In genomic region chr15:74542192-74543042, GRCh38 we compare ENCODE assay signal across 9 cellular contexts. TPM values are rescaled to one million over a fixed set of nuclear protein-coding genes. Genes with fewer than 3 reads are reported as not detected.
A peak's percentile ranks its signal among the peaks of the same experiment; 100 is the strongest.
DNase-seq lines count a peak whose midpoint lies in the region; ATAC-seq, FAIRE-seq and TF ChIP-seq lines count a peak whose summit lies in the region.
"Had no signal": no experiment of that assay in that cellular context is flagged by ENCODE, and none has a peak within 500 bp of the region (broad histone marks: within the 10 kb centered on the region; RNA-seq: fewer than 3 reads in every experiment).

No MANE protein-coding gene starts in this region.

- H3K9me3 ChIP-seq in CD4-positive, alpha-beta memory T cell (ENCODE audit: control insufficient read depth in 1 of 2, low read length in 2 of 2) = no peaks in the 10 kb centered on the region
- no peaks in the 10 kb centered on the region for H3K9me3 ChIP-seq in duodenal mucosa (ENCODE audit: control insufficient read depth in 1 of 2, low read length in 2 of 2)

- no peak for DNase-seq in CD4-positive, alpha-beta memory T cell
- peak; percentile 37 for DNase-seq in NB4 (ENCODE audit: low read depth)
- no peak for DNase-seq in natural killer cell treated with Interleukin-12 subunit alpha and Interleukin-12 subunit beta and Interleukin-15 and Interleukin-18, amount 100 ng/mL, for 72 hours (ENCODE audit: low spot score)
- DNase-seq in mesenteric fat pad (ENCODE audit: low spot score) = no peak
- no peak for DNase-seq in D721Med (ENCODE audit: insufficient read length, low spot score)
- no peak for DNase-seq in GM13976 (ENCODE audit: low spot score)
- DNase-seq: NCI-H2029 had no signal

- H3K4me3 ChIP-seq in CD4-positive, alpha-beta memory T cell (ENCODE audit: low read length in 2 of 2) = peak overlapping the region; percentile 64 to 79
- H3K4me3 ChIP-seq in NB4 (ENCODE audit: low read depth, low read length) (peak overlapping the region; percentile 74), duodenal mucosa (ENCODE audit: low read depth in 1 of 2, low read length in 2 of 2) (peak overlapping the region; percentile 80 to 91)

- peaks cover 0 to 1% of the 10 kb centered on the region in 2 donors for H3K27me3 Mint-ChIP-seq in CD4-positive, alpha-beta memory T cell
- no peaks in the 10 kb centered on the region for H3K27me3 Mint-ChIP-seq in natural killer cell treated with Interleukin-12 subunit alpha and Interleukin-12 subunit beta and Interleukin-15 and Interleukin-18, amount 100 ng/mL, for 72 hours

- no peaks in the 10 kb centered on the region for H3K27me3 ChIP-seq in CD4-positive, alpha-beta memory T cell (ENCODE audit: insufficient read depth, low read length)
- no peaks in the 10 kb centered on the region for H3K27me3 ChIP-seq in duodenal mucosa (ENCODE audit: control insufficient read depth in 1 of 2, insufficient read depth in 2 of 2, low read length in 2 of 2)

- H3K4me3 Mint-ChIP-seq in CD4-positive, alpha-beta memory T cell = peak overlapping the region; percentile 91 to 100 (median 94)
- H3K4me3 Mint-ChIP-seq in natural killer cell treated with Interleukin-12 subunit alpha and Interleukin-12 subunit beta and Interleukin-15 and Interleukin-18, amount 100 ng/mL, for 72 hours = peak overlapping the region; percentile 98

- peak overlapping the region; percentile 87 to 95 (median 88) for H3K27ac Mint-ChIP-seq in CD4-positive, alpha-beta memory T cell
- peak overlapping the region; percentile 94 to 96 for H3K27ac Mint-ChIP-seq in natural killer cell treated with Interleukin-12 subunit alpha and Interleukin-12 subunit beta and Interleukin-15 and Interleukin-18, amount 100 ng/mL, for 72 hours

- in situ Hi-C loops in GM13976 (cut with MboI; ENCODE audit: low sequenced_read_pairs, unreplicated experiment) = no loop called here

- H3K4me1 ChIP-seq in CD4-positive, alpha-beta memory T cell (ENCODE audit: insufficient read depth, low read length) = peaks cover 51% of the 10 kb centered on the region
- peaks cover 33 to 41% of the 10 kb centered on the region in 2 donors for H3K4me1 ChIP-seq in duodenal mucosa (ENCODE audit: control insufficient read depth in 1 of 2, insufficient read depth in 2 of 2, low read length in 2 of 2)

- no peak for TF ChIP-seq POLR2A in NB4 (IDR thresholded peaks at IDR 0.05; ENCODE audit: extremely low read depth, insufficient read length)

- intact Hi-C loops in CD4-positive, alpha-beta memory T cell (cut with micrococcal nuclease) = loop anchor here (1.0 to 10.0 kb wide), 4 partner anchors 55 to 910 kb away; partner anchors contain the start of genes PML, SIN3A and STOML1

- no peak for ATAC-seq in natural killer cell treated with Interleukin-12 subunit alpha and Interleukin-12 subunit beta and Interleukin-15 and Interleukin-18, amount 100 ng/mL, for 72 hours
- no peak for ATAC-seq in GM19467 (IDR thresholded peaks at IDR 0.05; ENCODE audit: unreplicated experiment)

- peaks cover under 1% of the 10 kb centered on the region for H3K36me3 ChIP-seq in CD4-positive, alpha-beta memory T cell (ENCODE audit: insufficient read depth, low read length)
- no peaks in the 10 kb centered on the region for H3K36me3 ChIP-seq in duodenal mucosa (ENCODE audit: control insufficient read depth in 1 of 2, insufficient read depth in 2 of 2, low read length in 2 of 2)

- CTCF ChIA-PET in CD4-positive, alpha-beta memory T cell (lab: Charles Lee; ENCODE audit: partially characterized antibody) = interaction anchor here (0.7 to 1.6 kb wide), 5 partner anchors 9 to 302 kb away, joined by 3 to 6 read pairs (median 3); no protein-coding TSS in a partner anchor

- peaks cover 0 to 37% of the 10 kb centered on the region in 2 donors for H3K36me3 Mint-ChIP-seq in CD4-positive, alpha-beta memory T cell
- peaks cover 32% of the 10 kb centered on the region for H3K36me3 Mint-ChIP-seq in natural killer cell treated with Interleukin-12 subunit alpha and Interleukin-12 subunit beta and Interleukin-15 and Interleukin-18, amount 100 ng/mL, for 72 hours

- TF ChIP-seq CTCF in NB4 (IDR thresholded peaks at IDR 0.05; ENCODE audit: low read depth, low read length) (no peak), D721Med (IDR thresholded peaks at IDR 0.05; ENCODE audit: insufficient read depth, missing control alignments) (no peak), GM13976 (IDR thresholded peaks at IDR 0.05; ENCODE audit: borderline replicate concordance, control extremely low read depth, extremely low read depth, insufficient read depth, missing control alignments) (no peak)

- H3K27ac ChIP-seq in CD4-positive, alpha-beta memory T cell (ENCODE audit: low read depth, low read length) = peak overlapping the region; percentile 77
- H3K27ac ChIP-seq in duodenal mucosa (ENCODE audit: low read depth, low read length) = no peak overlapping the region

- no peak for FAIRE-seq in D721Med (lab: Jason Lieb, UNC)

- POLR2A ChIA-PET in CD4-positive, alpha-beta memory T cell (lab: Charles Lee; ENCODE audit: partially characterized antibody) = interaction anchor here (0.9 to 4.3 kb wide), 8 partner anchors 56 to 1098 kb away, joined by 3 to 68 read pairs (median 5); partner anchors contain the start of genes CLK3, IMP3 and UBL7

- peak overlapping the region; percentile 75 to 79 for H3K9ac ChIP-seq in duodenal mucosa (ENCODE audit: low read depth in 1 of 2, low read length in 2 of 2)

- H3K9me3 Mint-ChIP-seq in CD4-positive, alpha-beta memory T cell = no peaks in the 10 kb centered on the region
- H3K9me3 Mint-ChIP-seq in natural killer cell treated with Interleukin-12 subunit alpha and Interleukin-12 subunit beta and Interleukin-15 and Interleukin-18, amount 100 ng/mL, for 72 hours = no peaks in the 10 kb centered on the region

- peaks cover 49 to 74% (median 63%) of the 10 kb centered on the region in 4 donors for H3K4me1 Mint-ChIP-seq in CD4-positive, alpha-beta memory T cell
- peaks cover 61 to 74% of the 10 kb centered on the region in 2 donors for H3K4me1 Mint-ChIP-seq in natural killer cell treated with Interleukin-12 subunit alpha and Interleukin-12 subunit beta and Interleukin-15 and Interleukin-18, amount 100 ng/mL, for 72 hours (ENCODE audit: low read depth in 2 of 2)

RNA-seq across cellular contexts. Expression of gene ARID3B, which starts 1.4 kb away (rescaled TPM):
- total RNA-seq in CD4-positive, alpha-beta memory T cell = 10 to 100 TPM; 32.9 TPM
- 10 to 100 TPM in 1 of 2 donors, 1 to 10 TPM in 1; 4.1 to 16.1 TPM for polyA plus RNA-seq in CD4-positive, alpha-beta memory T cell
- 100 to 1,000 TPM in 1 of 2 donors, 10 to 100 TPM in 1; 77.1 to 105 TPM for total RNA-seq in natural killer cell treated with Interleukin-12 subunit alpha and Interleukin-12 subunit beta and Interleukin-15 and Interleukin-18, amount 100 ng/mL, for 72 hours
- 5.8 TPM for total RNA-seq in mesenteric fat pad
